ENCODE assay signal across 10 cellular contexts in the genomic region with DNA sequence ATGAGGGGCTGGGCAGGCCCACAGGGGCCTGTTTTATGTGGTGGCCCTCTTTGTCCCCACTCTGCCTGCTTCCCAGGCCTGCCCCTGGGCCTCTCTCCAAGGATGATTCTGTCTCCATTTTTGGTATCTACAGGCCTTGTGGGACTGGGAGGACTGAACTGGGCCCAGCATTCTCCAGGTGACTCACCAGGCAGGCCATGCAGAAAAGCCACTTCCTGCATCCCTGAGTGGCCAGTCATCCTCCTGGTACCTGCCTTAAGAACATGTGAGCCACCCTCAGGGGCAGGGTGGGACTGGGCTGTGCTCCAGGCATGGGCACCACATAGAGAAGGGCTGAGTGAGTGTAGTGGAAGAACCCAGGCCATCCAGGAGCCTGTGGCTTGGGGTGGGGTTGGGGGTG. TPM values are rescaled to one million over a fixed set of nuclear protein-coding genes. Genes with fewer than 3 reads are reported as not detected.
DNase-seq lines count a peak whose midpoint lies in the region; ATAC-seq and TF ChIP-seq lines count a peak whose summit lies in the region.
"Had no signal": no experiment of that assay in that cellular context is flagged by ENCODE, and none has a peak within 500 bp of the region (broad histone marks: within the 10 kb centered on the region; RNA-seq: fewer than 3 reads in every experiment).

No MANE protein-coding gene starts in this region.

- H3K36me3 ChIP-seq in RWPE2 (ENCODE audit: low read depth) (peaks cover 6% of the 10 kb centered on the region), stomach (no peaks in the 10 kb centered on the region)

- no peak overlapping the region for H3K4me3 ChIP-seq in RWPE2 (ENCODE audit: severe bottlenecking)
- no peak overlapping the region for H3K4me3 ChIP-seq in stomach
- H3K4me3 ChIP-seq: body of pancreas had no signal

- intact Hi-C loops in stomach (cut with DNase I; ENCODE audit: low total_unique reads) = no loop called here

- H3K9me3 ChIP-seq in RWPE2 (ENCODE audit: severe bottlenecking) (no peaks in the 10 kb centered on the region), stomach (no peaks in the 10 kb centered on the region)
- H3K9me3 ChIP-seq: body of pancreas had no signal

- peak; percentile 96 for ATAC-seq in RWPE2 (ENCODE audit: low read depth)
- ATAC-seq: body of pancreas had no signal

- H3K27ac ChIP-seq in RWPE2 (ENCODE audit: poor library complexity, severe bottlenecking) = peak overlapping the region; percentile 99
- H3K27ac ChIP-seq in stomach = peak overlapping the region in 3 of 5 donors; percentile 34 to 75 (median 68)
- H3K27ac ChIP-seq: body of pancreas had no signal

- TF ChIP-seq CTCF in RWPE2 (IDR thresholded peaks at IDR 0.05; ENCODE audit: poor library complexity, severe bottlenecking) = no peak
- TF ChIP-seq CTCF in stomach (IDR thresholded peaks at IDR 0.05) = no peak

- no peak for TF ChIP-seq EP300 in stomach (IDR thresholded peaks at IDR 0.05)

- peak; percentile 75 for DNase-seq in NCI-H2029 (lab: John Stamatoyannopoulos, UW)
- DNase-seq in NCI-H2029 treated with DMSO at 0.1 percent for 48 hours (lab: John Stamatoyannopoulos, UW) = no peak
- DNase-seq in RWPE2 (ENCODE audit: low spot score) = peak; percentile 99
- peak; percentile 84 for DNase-seq in fibroblast of the conjunctiva (ENCODE audit: low read depth)
- peak; percentile 50 for DNase-seq in stomach
- no peak for DNase-seq in putamen (ENCODE audit: low spot score)
- no peak for DNase-seq in effector CD4-positive, alpha-beta T cell
- DNase-seq in NCI-H345 treated with DMSO at 0.1 percent for 48 hours (lab: John Stamatoyannopoulos, UW; ENCODE audit: unreplicated experiment) = no peak
- DNase-seq: nephron progenitor cell had no signal

- H3K4me1 ChIP-seq in RWPE2 (ENCODE audit: insufficient read depth, poor library complexity, severe bottlenecking) (peaks cover 56% of the 10 kb centered on the region), stomach (peaks cover 0 to 18% (median 10%) of the 10 kb centered on the region in 4 donors)
- H3K4me1 ChIP-seq: body of pancreas had no signal

- H3K27me3 ChIP-seq in RWPE2 (ENCODE audit: insufficient read depth, poor library complexity, severe bottlenecking) (no peaks in the 10 kb centered on the region), stomach (no peaks in the 10 kb centered on the region)
- H3K27me3 ChIP-seq: body of pancreas had no signal

- no peak for TF ChIP-seq POLR2A in stomach (IDR thresholded peaks at IDR 0.05)

RNA-seq across cellular contexts. Expression of a gene that starts 20.0 kb away (rescaled TPM):
- 10 to 100 TPM; 10.1 to 28.0 (median 20.6) TPM for total RNA-seq in stomach
- 10 to 100 TPM in 1 of 3 donors, 1 to 10 TPM in 2; 5.6 to 25.8 (median 8.3) TPM for polyA plus RNA-seq in stomach

Comparison
In these comparisons a context has a peak if more than half of its experiments do, and no peak if none do; other contexts are left out.
1. DNase-seq: peak in NCI-H2029 (single experiment), RWPE2 (single experiment), fibroblast of the conjunctiva (single experiment) and stomach (single experiment); none in NCI-H2029 treated with DMSO at 0.1 percent for 48 hours (single experiment), putamen (single experiment), effector CD4-positive, alpha-beta T cell (single experiment) and NCI-H345 treated with DMSO at 0.1 percent for 48 hours (single experiment).